ENCODE assay signal across 1 cellular context in the genomic region with DNA sequence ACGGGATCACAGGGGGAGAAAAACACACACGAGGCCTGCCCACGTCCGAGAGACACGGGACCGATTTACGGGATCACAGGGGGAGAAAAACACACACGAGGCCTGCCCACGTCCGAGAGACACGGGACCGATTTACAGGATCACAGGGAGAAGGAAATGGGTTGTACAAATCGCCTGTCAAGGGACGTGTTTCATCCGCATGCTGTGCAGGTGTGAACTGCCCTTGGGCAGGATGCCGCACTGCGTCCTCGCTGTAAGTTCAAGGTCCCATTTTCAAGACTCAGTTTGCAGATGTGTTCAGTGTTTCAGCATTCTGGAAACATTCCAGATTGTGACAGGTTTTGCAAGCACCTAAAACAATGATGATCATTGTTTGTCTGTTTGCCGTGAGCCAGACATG.
TF ChIP-seq lines count a peak whose summit lies in the region.

No MANE protein-coding gene starts in this region.

TF ChIP-seq in HepG2, 621 proteins besides CTCF, POLR2A, EP300 and RAD21 (continued from another document and continues in another):
- TF ChIP-seq, protein P1, sequence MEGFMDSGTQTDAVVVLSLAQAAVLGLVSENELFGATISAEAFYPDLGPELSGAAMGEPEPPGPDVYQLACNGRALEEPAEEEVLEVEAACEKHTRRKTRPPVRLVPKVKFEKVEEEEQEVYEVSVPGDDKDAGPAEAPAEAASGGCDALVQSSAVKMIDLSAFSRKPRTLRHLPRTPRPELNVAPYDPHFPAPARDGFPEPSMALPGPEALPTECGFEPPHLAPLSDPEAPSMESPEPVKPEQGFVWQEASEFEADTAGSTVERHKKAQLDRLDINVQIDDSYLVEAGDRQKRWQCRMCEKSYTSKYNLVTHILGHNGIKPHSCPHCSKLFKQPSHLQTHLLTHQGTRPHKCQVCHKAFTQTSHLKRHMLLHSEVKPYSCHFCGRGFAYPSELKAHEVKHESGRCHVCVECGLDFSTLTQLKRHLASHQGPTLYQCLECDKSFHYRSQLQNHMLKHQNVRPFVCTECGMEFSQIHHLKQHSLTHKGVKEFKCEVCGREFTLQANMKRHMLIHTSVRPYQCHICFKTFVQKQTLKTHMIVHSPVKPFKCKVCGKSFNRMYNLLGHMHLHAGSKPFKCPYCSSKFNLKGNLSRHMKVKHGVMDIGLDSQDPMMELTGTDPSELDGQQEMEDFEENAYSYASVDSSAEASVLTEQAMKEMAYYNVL (CRISPR knock-in tag; IDR thresholded peaks at IDR 0.05; ENCODE audit: borderline replicate concordance) = no peak
- no peak for TF ChIP-seq PCBP1 (IDR thresholded peaks at IDR 0.05; ENCODE audit: borderline replicate concordance, low read depth, low read length)
- TF ChIP-seq ZNF274 (CRISPR knock-in tag; IDR thresholded peaks at IDR 0.05) = 0 out of 2 replicates have a peak, but pooled peaks have one; percentile 60
- no peak; the same call in 1 of the 2 replicates for TF ChIP-seq ZNF746 (CRISPR knock-in tag; IDR thresholded peaks at IDR 0.05)
- no peak for TF ChIP-seq SAFB2 (CRISPR knock-in tag; IDR thresholded peaks at IDR 0.05; ENCODE audit: borderline replicate concordance, low read depth)
- TF ChIP-seq ZNF235 (CRISPR knock-in tag; IDR thresholded peaks at IDR 0.05; ENCODE audit: borderline replicate concordance) = no peak
- TF ChIP-seq TEAD3 (CRISPR knock-in tag; optimal IDR thresholded peaks at IDR 0.05; ENCODE audit: borderline replicate concordance) = peak; percentile 72
- TF ChIP-seq, protein P2, sequence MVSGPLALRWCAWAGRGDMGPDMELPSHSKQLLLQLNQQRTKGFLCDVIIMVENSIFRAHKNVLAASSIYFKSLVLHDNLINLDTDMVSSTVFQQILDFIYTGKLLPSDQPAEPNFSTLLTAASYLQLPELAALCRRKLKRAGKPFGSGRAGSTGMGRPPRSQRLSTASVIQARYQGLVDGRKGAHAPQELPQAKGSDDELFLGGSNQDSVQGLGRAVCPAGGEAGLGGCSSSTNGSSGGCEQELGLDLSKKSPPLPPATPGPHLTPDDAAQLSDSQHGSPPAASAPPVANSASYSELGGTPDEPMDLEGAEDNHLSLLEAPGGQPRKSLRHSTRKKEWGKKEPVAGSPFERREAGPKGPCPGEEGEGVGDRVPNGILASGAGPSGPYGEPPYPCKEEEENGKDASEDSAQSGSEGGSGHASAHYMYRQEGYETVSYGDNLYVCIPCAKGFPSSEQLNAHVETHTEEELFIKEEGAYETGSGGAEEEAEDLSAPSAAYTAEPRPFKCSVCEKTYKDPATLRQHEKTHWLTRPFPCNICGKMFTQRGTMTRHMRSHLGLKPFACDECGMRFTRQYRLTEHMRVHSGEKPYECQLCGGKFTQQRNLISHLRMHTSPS (CRISPR knock-in tag; IDR thresholded peaks at IDR 0.05; ENCODE audit: low read depth) = no peak
- TF ChIP-seq PITX1 (CRISPR knock-in tag; IDR thresholded peaks at IDR 0.05) = no peak
- TF ChIP-seq RARA (CRISPR knock-in tag; IDR thresholded peaks at IDR 0.05) = peak; percentile 88
- TF ChIP-seq WIZ (CRISPR knock-in tag; IDR thresholded peaks at IDR 0.05) = no peak
- TF ChIP-seq BCL6 (CRISPR knock-in tag; IDR thresholded peaks at IDR 0.05) = peak; percentile 58; the same call in 1 of the 2 replicates
- TF ChIP-seq ZNF816 (CRISPR knock-in tag; IDR thresholded peaks at IDR 0.05; ENCODE audit: borderline replicate concordance) = peak; percentile 55; the same call in 1 of the 2 replicates
- no peak for TF ChIP-seq GTF2F1 (IDR thresholded peaks at IDR 0.05; ENCODE audit: low read length)
- no peak for TF ChIP-seq ZNF264 (CRISPR knock-in tag; IDR thresholded peaks at IDR 0.05)
- TF ChIP-seq ZNF782 (CRISPR knock-in tag; IDR thresholded peaks at IDR 0.05; ENCODE audit: borderline replicate concordance) = no peak
- no peak for TF ChIP-seq PLRG1 (conservative IDR thresholded peaks at IDR 0.05)
- TF ChIP-seq, protein P3, sequence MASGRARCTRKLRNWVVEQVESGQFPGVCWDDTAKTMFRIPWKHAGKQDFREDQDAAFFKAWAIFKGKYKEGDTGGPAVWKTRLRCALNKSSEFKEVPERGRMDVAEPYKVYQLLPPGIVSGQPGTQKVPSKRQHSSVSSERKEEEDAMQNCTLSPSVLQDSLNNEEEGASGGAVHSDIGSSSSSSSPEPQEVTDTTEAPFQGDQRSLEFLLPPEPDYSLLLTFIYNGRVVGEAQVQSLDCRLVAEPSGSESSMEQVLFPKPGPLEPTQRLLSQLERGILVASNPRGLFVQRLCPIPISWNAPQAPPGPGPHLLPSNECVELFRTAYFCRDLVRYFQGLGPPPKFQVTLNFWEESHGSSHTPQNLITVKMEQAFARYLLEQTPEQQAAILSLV (CRISPR knock-in tag; IDR thresholded peaks at IDR 0.05; ENCODE audit: borderline replicate concordance) = no peak
- TF ChIP-seq SUZ12 (IDR thresholded peaks at IDR 0.05; ENCODE audit: low read depth, low read length) = no peak
- no peak for TF ChIP-seq XBP1 (CRISPR knock-in tag; IDR thresholded peaks at IDR 0.05)
- TF ChIP-seq ZNF468 (CRISPR knock-in tag; IDR thresholded peaks at IDR 0.05) = no peak
- TF ChIP-seq, protein P4, sequence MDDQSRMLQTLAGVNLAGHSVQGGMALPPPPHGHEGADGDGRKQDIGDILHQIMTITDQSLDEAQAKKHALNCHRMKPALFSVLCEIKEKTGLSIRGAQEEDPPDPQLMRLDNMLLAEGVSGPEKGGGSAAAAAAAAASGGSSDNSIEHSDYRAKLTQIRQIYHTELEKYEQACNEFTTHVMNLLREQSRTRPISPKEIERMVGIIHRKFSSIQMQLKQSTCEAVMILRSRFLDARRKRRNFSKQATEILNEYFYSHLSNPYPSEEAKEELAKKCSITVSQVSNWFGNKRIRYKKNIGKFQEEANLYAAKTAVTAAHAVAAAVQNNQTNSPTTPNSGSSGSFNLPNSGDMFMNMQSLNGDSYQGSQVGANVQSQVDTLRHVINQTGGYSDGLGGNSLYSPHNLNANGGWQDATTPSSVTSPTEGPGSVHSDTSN (CRISPR knock-in tag; IDR thresholded peaks at IDR 0.05; ENCODE audit: borderline replicate concordance) = no peak
- no peak for TF ChIP-seq SMYD3 (CRISPR knock-in tag; IDR thresholded peaks at IDR 0.05)
- TF ChIP-seq, protein P5, sequence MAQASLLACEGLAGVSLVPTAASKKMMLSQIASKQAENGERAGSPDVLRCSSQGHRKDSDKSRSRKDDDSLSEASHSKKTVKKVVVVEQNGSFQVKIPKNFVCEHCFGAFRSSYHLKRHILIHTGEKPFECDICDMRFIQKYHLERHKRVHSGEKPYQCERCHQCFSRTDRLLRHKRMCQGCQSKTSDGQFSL (CRISPR knock-in tag; IDR thresholded peaks at IDR 0.05) = no peak
- 0 out of 2 replicates have a peak, but pooled peaks have one; percentile 51 for TF ChIP-seq ZNF749 (CRISPR knock-in tag; IDR thresholded peaks at IDR 0.05; ENCODE audit: borderline replicate concordance)
- no peak for TF ChIP-seq CENPT (CRISPR knock-in tag; IDR thresholded peaks at IDR 0.05; ENCODE audit: low read depth)
- no peak for TF ChIP-seq ZNF841 (CRISPR knock-in tag; IDR thresholded peaks at IDR 0.05; ENCODE audit: borderline replicate concordance)
- TF ChIP-seq, protein P6, sequence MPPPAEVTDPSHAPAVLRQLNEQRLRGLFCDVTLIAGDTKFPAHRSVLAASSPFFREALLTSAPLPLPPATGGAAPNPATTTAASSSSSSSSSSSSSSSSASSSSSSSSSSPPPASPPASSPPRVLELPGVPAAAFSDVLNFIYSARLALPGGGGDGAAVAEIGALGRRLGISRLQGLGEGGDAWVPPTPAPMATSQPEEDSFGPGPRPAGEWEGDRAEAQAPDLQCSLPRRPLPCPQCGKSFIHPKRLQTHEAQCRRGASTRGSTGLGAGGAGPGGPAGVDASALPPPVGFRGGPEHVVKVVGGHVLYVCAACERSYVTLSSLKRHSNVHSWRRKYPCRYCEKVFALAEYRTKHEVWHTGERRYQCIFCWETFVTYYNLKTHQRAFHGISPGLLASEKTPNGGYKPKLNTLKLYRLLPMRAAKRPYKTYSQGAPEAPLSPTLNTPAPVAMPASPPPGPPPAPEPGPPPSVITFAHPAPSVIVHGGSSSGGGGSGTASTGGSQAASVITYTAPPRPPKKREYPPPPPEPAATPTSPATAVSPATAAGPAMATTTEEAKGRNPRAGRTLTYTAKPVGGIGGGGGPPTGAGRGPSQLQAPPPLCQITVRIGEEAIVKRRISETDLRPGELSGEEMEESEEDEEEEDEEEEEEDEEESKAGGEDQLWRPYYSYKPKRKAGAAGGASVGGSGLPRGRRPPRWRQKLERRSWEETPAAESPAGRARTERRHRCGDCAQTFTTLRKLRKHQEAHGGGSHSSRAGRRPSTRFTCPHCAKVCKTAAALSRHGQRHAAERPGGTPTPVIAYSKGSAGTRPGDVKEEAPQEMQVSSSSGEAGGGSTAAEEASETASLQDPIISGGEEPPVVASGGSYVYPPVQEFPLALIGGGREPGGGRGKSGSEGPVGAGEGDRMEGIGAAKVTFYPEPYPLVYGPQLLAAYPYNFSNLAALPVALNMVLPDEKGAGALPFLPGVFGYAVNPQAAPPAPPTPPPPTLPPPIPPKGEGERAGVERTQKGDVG (CRISPR knock-in tag; IDR thresholded peaks at IDR 0.05; ENCODE audit: borderline replicate concordance) = peak; percentile 46; the same call in 1 of the 2 replicates
- peak; percentile 55; the same call in 1 of the 2 replicates for TF ChIP-seq ETV5 (CRISPR knock-in tag; IDR thresholded peaks at IDR 0.05; ENCODE audit: borderline replicate concordance)
- TF ChIP-seq ZNF781 (CRISPR knock-in tag; IDR thresholded peaks at IDR 0.05; ENCODE audit: borderline replicate concordance, not compliant biosample characterization) = no peak
- TF ChIP-seq, protein P7, sequence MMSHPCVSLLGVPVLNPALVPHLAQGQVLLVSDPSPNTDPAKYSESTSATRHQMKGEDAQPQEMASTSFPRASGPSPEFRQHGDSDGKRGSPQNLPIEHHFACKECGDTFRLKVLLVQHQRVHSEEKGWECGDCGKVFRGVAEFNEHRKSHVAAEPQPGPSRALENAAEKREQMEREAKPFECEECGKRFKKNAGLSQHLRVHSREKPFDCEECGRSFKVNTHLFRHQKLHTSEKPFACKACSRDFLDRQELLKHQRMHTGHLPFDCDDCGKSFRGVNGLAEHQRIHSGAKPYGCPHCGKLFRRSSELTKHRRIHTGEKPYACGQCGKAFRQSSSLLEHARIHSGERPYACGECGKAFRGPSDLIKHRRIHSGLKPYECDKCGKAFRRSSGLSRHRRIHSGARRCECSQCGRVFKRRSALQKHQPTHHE (CRISPR knock-in tag; IDR thresholded peaks at IDR 0.05; ENCODE audit: borderline replicate concordance) = no peak
- TF ChIP-seq, protein P8, sequence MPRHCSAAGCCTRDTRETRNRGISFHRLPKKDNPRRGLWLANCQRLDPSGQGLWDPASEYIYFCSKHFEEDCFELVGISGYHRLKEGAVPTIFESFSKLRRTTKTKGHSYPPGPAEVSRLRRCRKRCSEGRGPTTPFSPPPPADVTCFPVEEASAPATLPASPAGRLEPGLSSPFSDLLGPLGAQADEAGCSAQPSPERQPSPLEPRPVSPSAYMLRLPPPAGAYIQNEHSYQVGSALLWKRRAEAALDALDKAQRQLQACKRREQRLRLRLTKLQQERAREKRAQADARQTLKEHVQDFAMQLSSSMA (CRISPR knock-in tag; IDR thresholded peaks at IDR 0.05) = no peak
- 0 out of 2 replicates have a peak, but pooled peaks have one; percentile 43 for TF ChIP-seq ZC3H4 (CRISPR knock-in tag; IDR thresholded peaks at IDR 0.05; ENCODE audit: borderline replicate concordance)
- TF ChIP-seq, protein P9, sequence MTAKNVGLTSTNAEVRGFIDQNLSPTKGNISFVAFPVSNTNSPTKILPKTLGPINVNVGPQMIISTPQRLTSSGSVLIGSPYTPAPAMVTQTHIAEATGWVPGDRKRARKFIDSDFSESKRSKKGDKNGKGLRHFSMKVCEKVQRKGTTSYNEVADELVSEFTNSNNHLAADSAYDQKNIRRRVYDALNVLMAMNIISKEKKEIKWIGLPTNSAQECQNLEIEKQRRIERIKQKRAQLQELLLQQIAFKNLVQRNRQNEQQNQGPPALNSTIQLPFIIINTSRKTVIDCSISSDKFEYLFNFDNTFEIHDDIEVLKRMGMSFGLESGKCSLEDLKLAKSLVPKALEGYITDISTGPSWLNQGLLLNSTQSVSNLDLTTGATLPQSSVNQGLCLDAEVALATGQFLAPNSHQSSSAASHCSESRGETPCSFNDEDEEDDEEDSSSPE (CRISPR knock-in tag; IDR thresholded peaks at IDR 0.05) = peak; percentile 53
- 0 out of 2 replicates have a peak, but pooled peaks have one; percentile 59 for TF ChIP-seq ZNF44 (CRISPR knock-in tag; IDR thresholded peaks at IDR 0.05)
- no peak; the same call in 1 of the 2 replicates for TF ChIP-seq RNF2 (conservative IDR thresholded peaks at IDR 0.05; ENCODE audit: low read depth)
- TF ChIP-seq ZNF10 (CRISPR knock-in tag; IDR thresholded peaks at IDR 0.05; ENCODE audit: borderline replicate concordance, low read depth) = no peak
- TF ChIP-seq, protein P10, sequence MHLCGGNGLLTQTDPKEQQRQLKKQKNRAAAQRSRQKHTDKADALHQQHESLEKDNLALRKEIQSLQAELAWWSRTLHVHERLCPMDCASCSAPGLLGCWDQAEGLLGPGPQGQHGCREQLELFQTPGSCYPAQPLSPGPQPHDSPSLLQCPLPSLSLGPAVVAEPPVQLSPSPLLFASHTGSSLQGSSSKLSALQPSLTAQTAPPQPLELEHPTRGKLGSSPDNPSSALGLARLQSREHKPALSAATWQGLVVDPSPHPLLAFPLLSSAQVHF (CRISPR knock-in tag; IDR thresholded peaks at IDR 0.05) = no peak
- no peak for TF ChIP-seq TOPORS (CRISPR knock-in tag; IDR thresholded peaks at IDR 0.05)
- TF ChIP-seq NPAS2 (CRISPR knock-in tag; IDR thresholded peaks at IDR 0.05; ENCODE audit: borderline replicate concordance) = no peak
- no peak for TF ChIP-seq MED13 (CRISPR knock-in tag; IDR thresholded peaks at IDR 0.05)
- TF ChIP-seq, protein P11, sequence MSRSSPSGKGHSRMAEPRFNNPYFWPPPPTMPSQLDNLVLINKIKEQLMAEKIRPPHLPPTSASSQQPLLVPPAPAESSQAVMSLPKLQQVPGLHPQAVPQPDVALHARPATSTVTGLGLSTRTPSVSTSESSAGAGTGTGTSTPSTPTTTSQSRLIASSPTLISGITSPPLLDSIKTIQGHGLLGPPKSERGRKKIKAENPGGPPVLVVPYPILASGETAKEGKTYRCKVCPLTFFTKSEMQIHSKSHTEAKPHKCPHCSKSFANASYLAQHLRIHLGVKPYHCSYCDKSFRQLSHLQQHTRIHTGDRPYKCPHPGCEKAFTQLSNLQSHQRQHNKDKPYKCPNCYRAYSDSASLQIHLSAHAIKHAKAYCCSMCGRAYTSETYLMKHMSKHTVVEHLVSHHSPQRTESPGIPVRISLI (CRISPR knock-in tag; IDR thresholded peaks at IDR 0.05; ENCODE audit: borderline replicate concordance) = no peak
- TF ChIP-seq, protein P12, sequence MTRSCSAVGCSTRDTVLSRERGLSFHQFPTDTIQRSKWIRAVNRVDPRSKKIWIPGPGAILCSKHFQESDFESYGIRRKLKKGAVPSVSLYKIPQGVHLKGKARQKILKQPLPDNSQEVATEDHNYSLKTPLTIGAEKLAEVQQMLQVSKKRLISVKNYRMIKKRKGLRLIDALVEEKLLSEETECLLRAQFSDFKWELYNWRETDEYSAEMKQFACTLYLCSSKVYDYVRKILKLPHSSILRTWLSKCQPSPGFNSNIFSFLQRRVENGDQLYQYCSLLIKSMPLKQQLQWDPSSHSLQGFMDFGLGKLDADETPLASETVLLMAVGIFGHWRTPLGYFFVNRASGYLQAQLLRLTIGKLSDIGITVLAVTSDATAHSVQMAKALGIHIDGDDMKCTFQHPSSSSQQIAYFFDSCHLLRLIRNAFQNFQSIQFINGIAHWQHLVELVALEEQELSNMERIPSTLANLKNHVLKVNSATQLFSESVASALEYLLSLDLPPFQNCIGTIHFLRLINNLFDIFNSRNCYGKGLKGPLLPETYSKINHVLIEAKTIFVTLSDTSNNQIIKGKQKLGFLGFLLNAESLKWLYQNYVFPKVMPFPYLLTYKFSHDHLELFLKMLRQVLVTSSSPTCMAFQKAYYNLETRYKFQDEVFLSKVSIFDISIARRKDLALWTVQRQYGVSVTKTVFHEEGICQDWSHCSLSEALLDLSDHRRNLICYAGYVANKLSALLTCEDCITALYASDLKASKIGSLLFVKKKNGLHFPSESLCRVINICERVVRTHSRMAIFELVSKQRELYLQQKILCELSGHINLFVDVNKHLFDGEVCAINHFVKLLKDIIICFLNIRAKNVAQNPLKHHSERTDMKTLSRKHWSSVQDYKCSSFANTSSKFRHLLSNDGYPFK (CRISPR knock-in tag; IDR thresholded peaks at IDR 0.05; ENCODE audit: borderline replicate concordance) = no peak
